1 cellular context compared by ENCODE assay signal in genomic region chr7:130273863-130274262, GRCh38.
TF ChIP-seq lines count a peak whose summit lies in the region.

No MANE protein-coding gene starts in this region.

TF ChIP-seq in H1, 55 proteins besides CTCF, POLR2A, EP300 and RAD21 (continued from another document):
- TF ChIP-seq CHD7 (IDR thresholded peaks at IDR 0.05; ENCODE audit: insufficient replicate concordance, low read length) (no peak), RFX5 (IDR thresholded peaks at IDR 0.05; ENCODE audit: borderline replicate concordance, low read depth, low read length) (no peak), HDAC6 (IDR thresholded peaks at IDR 0.05; ENCODE audit: low read depth, low read length) (no peak), TAF1 (IDR thresholded peaks at IDR 0.05; ENCODE audit: low read depth, low read length) (0 out of 2 replicates have a peak, but pooled peaks have one; percentile 30)
